In the genomic region with DNA sequence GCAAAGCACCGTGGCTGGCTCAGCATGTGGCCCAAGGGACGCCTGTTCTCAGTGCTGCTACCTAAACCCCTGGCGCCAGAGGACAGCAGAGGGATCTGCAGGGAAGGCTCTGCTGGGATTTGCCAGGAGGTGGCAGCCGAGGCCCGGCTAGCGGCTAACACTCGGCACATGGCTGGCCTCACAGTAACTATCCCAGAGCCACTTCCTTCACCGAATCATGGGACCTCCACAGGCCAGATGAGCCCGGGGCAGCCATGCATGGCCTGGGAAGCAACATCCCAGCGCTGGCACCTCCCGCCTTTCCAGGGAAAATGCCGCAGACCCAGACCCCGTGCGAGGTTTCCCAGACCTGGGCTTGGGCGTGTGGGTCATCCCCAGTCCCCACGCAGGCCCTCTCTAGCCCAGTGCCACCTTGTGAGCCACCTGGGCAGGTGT, we compare ENCODE assay signal across 8 cellular contexts. TPM values are rescaled to one million over a fixed set of nuclear protein-coding genes. Genes with fewer than 3 reads are reported as not detected.
DNase-seq lines count a peak whose midpoint lies in the region; TF ChIP-seq lines count a peak whose summit lies in the region.

No MANE protein-coding gene starts in this region.

- H3K36me3 ChIP-seq in GM06990 (ENCODE audit: control insufficient read depth, insufficient read depth, low read length): no peaks in the 10 kb centered on the region
- no peaks in the 10 kb centered on the region for H3K36me3 ChIP-seq in HEK293 (ENCODE audit: control insufficient read depth in 2 of 2, insufficient read depth in 1 of 2, low read length in 2 of 2)

- POLR2A ChIA-PET in HEK293 (lab: Yijun Ruan, JAX): no interaction called here
- POLR2A ChIA-PET in activated CD4-positive, alpha-beta memory T cell treated with anti-CD3 and anti-CD28 coated beads, Interleukin-2, amount 10 ng/mL, durations not matched to agents 7 days and 5 days (lab: Charles Lee): no interaction called here

- CTCF ChIA-PET in HEK293 (lab: Yijun Ruan, JAX): interaction anchor here (0.5 to 1.4 kb wide), 15 partner anchors 11 to 420 kb away, joined by 3 to 12 read pairs (median 4); no protein-coding TSS in a partner anchor
- CTCF ChIA-PET in activated CD4-positive, alpha-beta memory T cell treated with anti-CD3 and anti-CD28 coated beads, Interleukin-2, amount 10 ng/mL, durations not matched to agents 7 days and 5 days (lab: Charles Lee): interaction anchor here (0.9 kb wide), 1 partner anchor 130 kb away, joined by 3 read pairs; no protein-coding TSS in a partner anchor

- no peaks in the 10 kb centered on the region for H3K36me3 Mint-ChIP-seq in activated CD4-positive, alpha-beta memory T cell treated with anti-CD3 and anti-CD28 coated beads, Interleukin-2, amount 10 ng/mL, durations not matched to agents 7 days and 5 days (ENCODE audit: low read depth)

- no peak overlapping the region for H3K4me3 Mint-ChIP-seq in activated CD4-positive, alpha-beta memory T cell treated with anti-CD3 and anti-CD28 coated beads, Interleukin-2, amount 10 ng/mL, durations not matched to agents 7 days and 5 days

- TF ChIP-seq CTCF in GM06990 (IDR thresholded peaks at IDR 0.05; ENCODE audit: insufficient read depth, low read length, poor library complexity, severe bottlenecking): peak; percentile 80
- peak; percentile 99 for TF ChIP-seq CTCF in HEK293 (tag by site-specific recombination; IDR thresholded peaks at IDR 0.05)

- no peaks in the 10 kb centered on the region for H3K9me3 ChIP-seq in HEK293 (ENCODE audit: control insufficient read depth, insufficient read depth, low read depth, low read length)

- peaks cover 5% of the 10 kb centered on the region for H3K4me1 Mint-ChIP-seq in activated CD4-positive, alpha-beta memory T cell treated with anti-CD3 and anti-CD28 coated beads, Interleukin-2, amount 10 ng/mL, durations not matched to agents 7 days and 5 days

- H3K27ac ChIP-seq in HEK293 (ENCODE audit: extremely low read depth, low read depth, low read length): no peak overlapping the region; the same call in 1 of the 2 replicates

- no peaks in the 10 kb centered on the region for H3K27me3 ChIP-seq in GM06990 (replicated peaks; ENCODE audit: control insufficient read depth, insufficient read depth, low read length)

- no peaks in the 10 kb centered on the region for H3K9me3 Mint-ChIP-seq in activated CD4-positive, alpha-beta memory T cell treated with anti-CD3 and anti-CD28 coated beads, Interleukin-2, amount 10 ng/mL, durations not matched to agents 7 days and 5 days

- no peaks in the 10 kb centered on the region for H3K4me1 ChIP-seq in HEK293 (ENCODE audit: control insufficient read depth, insufficient read depth, low read length)

- DNase-seq in GM06990 (ENCODE audit: extremely low read depth, insufficient read length): peak; percentile 60
- DNase-seq in NCI-H2107 (lab: John Stamatoyannopoulos, UW): peak; percentile 22
- DNase-seq in activated CD4-positive, alpha-beta memory T cell treated with anti-CD3 and anti-CD28 coated beads, Interleukin-2, amount 10 ng/mL, durations not matched to agents 7 days and 5 days: peak; percentile 77
- DNase-seq in effector CD8-positive, alpha-beta T cell (lab: John Stamatoyannopoulos, UW): peak; percentile 47
- DNase-seq in medulla oblongata (ENCODE audit: extremely low spot score): peak; percentile 85
- DNase-seq in stimulated activated CD8-positive, alpha-beta memory T cell treated with anti-CD3 and anti-CD28 coated beads, Interleukin-15, amount 100 ng/mL, for 24 hours (ENCODE audit: low read depth): peak; percentile 25
- no peak for DNase-seq in NCI-H1105 treated with DMSO at 0.1 percent for 48 hours (lab: John Stamatoyannopoulos, UW)

- no peaks in the 10 kb centered on the region for H3K27me3 Mint-ChIP-seq in activated CD4-positive, alpha-beta memory T cell treated with anti-CD3 and anti-CD28 coated beads, Interleukin-2, amount 10 ng/mL, durations not matched to agents 7 days and 5 days

- H3K27ac Mint-ChIP-seq in activated CD4-positive, alpha-beta memory T cell treated with anti-CD3 and anti-CD28 coated beads, Interleukin-2, amount 10 ng/mL, durations not matched to agents 7 days and 5 days: no peak overlapping the region

- H3K4me3 ChIP-seq in GM06990 (replicated peaks; ENCODE audit: low read depth, low read length): no peak overlapping the region
- no peak overlapping the region for H3K4me3 ChIP-seq in HEK293 (ENCODE audit: low read depth, low read length)

TF ChIP-seq in HEK293, 187 proteins besides CTCF, POLR2A, EP300 and RAD21 (continues in another document):
- TF ChIP-seq ZNF23 (tag by site-specific recombination; IDR thresholded peaks at IDR 0.05; ENCODE audit: borderline replicate concordance) (no peak), ZXDB (tag by site-specific recombination; IDR thresholded peaks at IDR 0.05) (no peak), ZNF266 (tag by site-specific recombination; IDR thresholded peaks at IDR 0.05; ENCODE audit: low read depth) (no peak), KLF10 (tag by site-specific recombination; IDR thresholded peaks at IDR 0.05) (peak; percentile 34; the same call in 1 of the 2 replicates), ZNF660 (tag by site-specific recombination; IDR thresholded peaks at IDR 0.05) (no peak)
- TF ChIP-seq, protein P1, sequence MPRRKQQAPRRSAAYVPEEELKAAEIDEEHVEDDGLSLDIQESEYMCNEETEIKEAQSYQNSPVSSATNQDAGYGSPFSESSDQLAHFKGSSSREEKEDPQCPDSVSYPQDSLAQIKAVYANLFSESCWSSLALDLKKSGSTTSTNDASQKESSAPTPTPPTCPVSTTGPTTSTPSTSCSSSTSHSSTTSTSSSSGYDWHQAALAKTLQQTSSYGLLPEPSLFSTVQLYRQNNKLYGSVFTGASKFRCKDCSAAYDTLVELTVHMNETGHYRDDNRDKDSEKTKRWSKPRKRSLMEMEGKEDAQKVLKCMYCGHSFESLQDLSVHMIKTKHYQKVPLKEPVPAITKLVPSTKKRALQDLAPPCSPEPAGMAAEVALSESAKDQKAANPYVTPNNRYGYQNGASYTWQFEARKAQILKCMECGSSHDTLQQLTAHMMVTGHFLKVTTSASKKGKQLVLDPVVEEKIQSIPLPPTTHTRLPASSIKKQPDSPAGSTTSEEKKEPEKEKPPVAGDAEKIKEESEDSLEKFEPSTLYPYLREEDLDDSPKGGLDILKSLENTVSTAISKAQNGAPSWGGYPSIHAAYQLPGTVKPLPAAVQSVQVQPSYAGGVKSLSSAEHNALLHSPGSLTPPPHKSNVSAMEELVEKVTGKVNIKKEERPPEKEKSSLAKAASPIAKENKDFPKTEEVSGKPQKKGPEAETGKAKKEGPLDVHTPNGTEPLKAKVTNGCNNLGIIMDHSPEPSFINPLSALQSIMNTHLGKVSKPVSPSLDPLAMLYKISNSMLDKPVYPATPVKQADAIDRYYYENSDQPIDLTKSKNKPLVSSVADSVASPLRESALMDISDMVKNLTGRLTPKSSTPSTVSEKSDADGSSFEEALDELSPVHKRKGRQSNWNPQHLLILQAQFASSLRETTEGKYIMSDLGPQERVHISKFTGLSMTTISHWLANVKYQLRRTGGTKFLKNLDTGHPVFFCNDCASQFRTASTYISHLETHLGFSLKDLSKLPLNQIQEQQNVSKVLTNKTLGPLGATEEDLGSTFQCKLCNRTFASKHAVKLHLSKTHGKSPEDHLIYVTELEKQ (tag by site-specific recombination; IDR thresholded peaks at IDR 0.05; ENCODE audit: borderline replicate concordance): no peak
- TF ChIP-seq, protein P2, sequence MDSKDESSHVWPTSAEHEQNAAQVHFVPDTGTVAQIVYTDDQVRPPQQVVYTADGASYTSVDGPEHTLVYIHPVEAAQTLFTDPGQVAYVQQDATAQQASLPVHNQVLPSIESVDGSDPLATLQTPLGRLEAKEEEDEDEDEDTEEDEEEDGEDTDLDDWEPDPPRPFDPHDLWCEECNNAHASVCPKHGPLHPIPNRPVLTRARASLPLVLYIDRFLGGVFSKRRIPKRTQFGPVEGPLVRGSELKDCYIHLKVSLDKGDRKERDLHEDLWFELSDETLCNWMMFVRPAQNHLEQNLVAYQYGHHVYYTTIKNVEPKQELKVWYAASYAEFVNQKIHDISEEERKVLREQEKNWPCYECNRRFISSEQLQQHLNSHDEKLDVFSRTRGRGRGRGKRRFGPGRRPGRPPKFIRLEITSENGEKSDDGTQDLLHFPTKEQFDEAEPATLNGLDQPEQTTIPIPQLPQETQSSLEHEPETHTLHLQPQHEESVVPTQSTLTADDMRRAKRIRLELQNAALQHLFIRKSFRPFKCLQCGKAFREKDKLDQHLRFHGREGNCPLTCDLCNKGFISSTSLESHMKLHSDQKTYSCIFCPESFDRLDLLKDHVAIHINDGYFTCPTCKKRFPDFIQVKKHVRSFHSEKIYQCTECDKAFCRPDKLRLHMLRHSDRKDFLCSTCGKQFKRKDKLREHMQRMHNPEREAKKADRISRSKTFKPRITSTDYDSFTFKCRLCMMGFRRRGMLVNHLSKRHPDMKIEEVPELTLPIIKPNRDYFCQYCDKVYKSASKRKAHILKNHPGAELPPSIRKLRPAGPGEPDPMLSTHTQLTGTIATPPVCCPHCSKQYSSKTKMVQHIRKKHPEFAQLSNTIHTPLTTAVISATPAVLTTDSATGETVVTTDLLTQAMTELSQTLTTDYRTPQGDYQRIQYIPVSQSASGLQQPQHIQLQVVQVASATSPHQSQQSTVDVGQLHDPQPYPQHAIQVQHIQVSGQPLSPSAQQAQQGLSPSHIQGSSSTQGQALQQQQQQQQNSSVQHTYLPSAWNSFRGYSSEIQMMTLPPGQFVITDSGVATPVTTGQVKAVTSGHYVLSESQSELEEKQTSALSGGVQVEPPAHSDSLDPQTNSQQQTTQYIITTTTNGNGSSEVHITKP (tag by site-specific recombination; IDR thresholded peaks at IDR 0.05): no peak
- TF ChIP-seq, protein P3, sequence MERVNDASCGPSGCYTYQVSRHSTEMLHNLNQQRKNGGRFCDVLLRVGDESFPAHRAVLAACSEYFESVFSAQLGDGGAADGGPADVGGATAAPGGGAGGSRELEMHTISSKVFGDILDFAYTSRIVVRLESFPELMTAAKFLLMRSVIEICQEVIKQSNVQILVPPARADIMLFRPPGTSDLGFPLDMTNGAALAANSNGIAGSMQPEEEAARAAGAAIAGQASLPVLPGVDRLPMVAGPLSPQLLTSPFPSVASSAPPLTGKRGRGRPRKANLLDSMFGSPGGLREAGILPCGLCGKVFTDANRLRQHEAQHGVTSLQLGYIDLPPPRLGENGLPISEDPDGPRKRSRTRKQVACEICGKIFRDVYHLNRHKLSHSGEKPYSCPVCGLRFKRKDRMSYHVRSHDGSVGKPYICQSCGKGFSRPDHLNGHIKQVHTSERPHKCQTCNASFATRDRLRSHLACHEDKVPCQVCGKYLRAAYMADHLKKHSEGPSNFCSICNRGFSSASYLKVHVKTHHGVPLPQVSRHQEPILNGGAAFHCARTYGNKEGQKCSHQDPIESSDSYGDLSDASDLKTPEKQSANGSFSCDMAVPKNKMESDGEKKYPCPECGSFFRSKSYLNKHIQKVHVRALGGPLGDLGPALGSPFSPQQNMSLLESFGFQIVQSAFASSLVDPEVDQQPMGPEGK (tag by site-specific recombination; IDR thresholded peaks at IDR 0.05): 0 out of 2 replicates have a peak, but pooled peaks have one; percentile 22

RNA-seq across cellular contexts. Expression of a gene that starts 36.4 kb away (rescaled TPM):
- total RNA-seq in activated CD4-positive, alpha-beta memory T cell treated with anti-CD3 and anti-CD28 coated beads, Interleukin-2, amount 10 ng/mL, durations not matched to agents 7 days and 5 days: 1 to 10 TPM; 5.4 to 6.7 TPM
